ENCODE assay signal across 9 cellular contexts in the genomic region with DNA sequence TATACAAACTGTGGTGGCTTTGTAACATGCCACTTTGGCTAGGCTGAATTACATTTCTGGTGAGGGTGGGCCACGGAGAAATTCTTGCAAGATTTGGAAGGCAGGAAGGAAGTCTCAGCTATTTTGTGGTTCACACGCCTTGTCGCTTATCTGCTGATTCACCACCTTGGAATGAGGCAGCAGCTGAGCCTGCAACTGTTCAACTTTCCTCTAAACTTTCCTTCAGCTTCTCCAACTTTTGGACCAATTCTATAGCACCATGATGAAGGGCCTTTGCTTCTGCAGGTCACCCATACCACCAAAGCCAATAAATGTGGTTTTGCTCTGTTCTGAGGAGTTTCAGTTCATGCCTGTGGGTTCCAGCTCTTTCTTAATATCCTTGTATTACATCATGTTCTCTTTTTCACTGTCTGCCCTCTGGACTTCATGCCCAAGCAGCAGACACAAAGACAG.
A peak's percentile ranks its signal among the peaks of the same experiment; 100 is the strongest.
DNase-seq lines count a peak whose midpoint lies in the region; ATAC-seq, FAIRE-seq and TF ChIP-seq lines count a peak whose summit lies in the region.
"Had no signal": no experiment of that assay in that cellular context is flagged by ENCODE, and none has a peak within 500 bp of the region (broad histone marks: within the 10 kb centered on the region; RNA-seq: fewer than 3 reads in every experiment).

No MANE protein-coding gene starts in this region.

- H3K27ac ChIP-seq in CD8-positive, alpha-beta memory T cell (ENCODE audit: low read depth, low read length) = no peak overlapping the region
- no peak overlapping the region for H3K27ac ChIP-seq in WERI-Rb-1

- H3K36me3 Mint-ChIP-seq in CD8-positive, alpha-beta memory T cell = peaks cover 0 to 13% (median 0%) of the 10 kb centered on the region in 3 donors
- peaks cover 2% of the 10 kb centered on the region for H3K36me3 Mint-ChIP-seq in chondrocyte (ENCODE audit: low read depth)

- peak in 4 of 5 donors; percentile 11 to 47 (median 23) for DNase-seq in CD8-positive, alpha-beta memory T cell
- DNase-seq in MV-4-11 (lab: John Stamatoyannopoulos, UW) (peak; percentile 99), chondrocyte (ENCODE audit: low spot score) (no peak), mucosa of gallbladder (ENCODE audit: low spot score) (peak; percentile 48), HEK293T (ENCODE audit: extremely low spot score) (no peak), WERI-Rb-1 (no peak), frontal cortex (ENCODE audit: low spot score in 2 of 2) (no peak)

- FAIRE-seq in frontal cortex (lab: Jason Lieb, UNC) = no peak
- FAIRE-seq: endometrium had no signal

- POLR2A ChIA-PET in CD8-positive, alpha-beta memory T cell (lab: Charles Lee) = no interaction called here
- POLR2A ChIA-PET in HEK293T (lab: Yijun Ruan, JAX) = no interaction called here

- no peaks in the 10 kb centered on the region for H3K36me3 ChIP-seq in CD8-positive, alpha-beta memory T cell (ENCODE audit: insufficient read depth, low read length)
- H3K36me3 ChIP-seq in WERI-Rb-1 = no peaks in the 10 kb centered on the region

- H3K27me3 Mint-ChIP-seq in CD8-positive, alpha-beta memory T cell = peaks cover 0 to 1% of the 10 kb centered on the region in 2 donors
- no peaks in the 10 kb centered on the region for H3K27me3 Mint-ChIP-seq in chondrocyte (ENCODE audit: low read depth)

- no peaks in the 10 kb centered on the region for H3K9me3 ChIP-seq in CD8-positive, alpha-beta memory T cell (ENCODE audit: low read length)
- H3K9me3 ChIP-seq in WERI-Rb-1 (ENCODE audit: severe bottlenecking) = no peaks in the 10 kb centered on the region

- TF ChIP-seq CTCF in chondrocyte (IDR thresholded peaks at IDR 0.05) (no peak), WERI-Rb-1 (IDR thresholded peaks at IDR 0.05; ENCODE audit: low read depth, low read length) (no peak)

- H3K9me3 Mint-ChIP-seq in CD8-positive, alpha-beta memory T cell = no peaks in the 10 kb centered on the region
- peaks cover 10% of the 10 kb centered on the region for H3K9me3 Mint-ChIP-seq in chondrocyte (ENCODE audit: low read depth)

- H3K4me3 Mint-ChIP-seq in CD8-positive, alpha-beta memory T cell = peak overlapping the region; percentile 32 to 77 (median 68)
- H3K4me3 Mint-ChIP-seq in chondrocyte (ENCODE audit: unreplicated experiment) = no peak overlapping the region

- peak overlapping the region; percentile 19 for H3K4me3 ChIP-seq in CD8-positive, alpha-beta memory T cell (ENCODE audit: low read length)
- no peak overlapping the region for H3K4me3 ChIP-seq in WERI-Rb-1 (ENCODE audit: low read depth, low read length)

- no peaks in the 10 kb centered on the region for H3K27me3 ChIP-seq in CD8-positive, alpha-beta memory T cell (ENCODE audit: insufficient read depth, low read length, poor library complexity, severe bottlenecking)
- no peaks in the 10 kb centered on the region for H3K27me3 ChIP-seq in WERI-Rb-1 (ENCODE audit: insufficient read depth, low read depth, severe bottlenecking)

- no peak for ATAC-seq in GM21447 (IDR thresholded peaks at IDR 0.05; ENCODE audit: unreplicated experiment)

- peaks cover 13% of the 10 kb centered on the region for H3K4me1 ChIP-seq in CD8-positive, alpha-beta memory T cell (ENCODE audit: insufficient read depth, low read length)

- peak overlapping the region in 3 of 8 donors; percentile 29 to 52 (median 33) for H3K27ac Mint-ChIP-seq in CD8-positive, alpha-beta memory T cell
- peak overlapping the region; percentile 98 for H3K27ac Mint-ChIP-seq in chondrocyte (ENCODE audit: unreplicated experiment)

- peaks cover 24 to 29% (median 29%) of the 10 kb centered on the region in 3 donors for H3K4me1 Mint-ChIP-seq in CD8-positive, alpha-beta memory T cell
- H3K4me1 Mint-ChIP-seq in chondrocyte (ENCODE audit: low read depth) = peaks cover 69% of the 10 kb centered on the region

- CTCF ChIA-PET in CD8-positive, alpha-beta memory T cell (lab: Charles Lee) = no interaction called here
- CTCF ChIA-PET in HEK293T (lab: Yijun Ruan, JAX) = no interaction called here

TF ChIP-seq in HEK293T, 16 proteins besides CTCF, POLR2A, EP300 and RAD21:
- no peak for TF ChIP-seq ELF4 (IDR thresholded peaks at IDR 0.05)
- no peak for TF ChIP-seq HDGF (IDR thresholded peaks at IDR 0.05; ENCODE audit: borderline replicate concordance)
- TF ChIP-seq TARDBP (IDR thresholded peaks at IDR 0.05) = no peak
- TF ChIP-seq LEF1 (IDR thresholded peaks at IDR 0.05; ENCODE audit: borderline replicate concordance) = no peak
- no peak for TF ChIP-seq L3MBTL2 (conservative IDR thresholded peaks at IDR 0.05)
- TF ChIP-seq SUZ12 (IDR thresholded peaks at IDR 0.05) = no peak
- TF ChIP-seq NFRKB (IDR thresholded peaks at IDR 0.05) = no peak
- no peak for TF ChIP-seq ARNT (IDR thresholded peaks at IDR 0.05)
- no peak for TF ChIP-seq FOXK2 (IDR thresholded peaks at IDR 0.05)
- TF ChIP-seq BHLHE40 (IDR thresholded peaks at IDR 0.05; ENCODE audit: borderline replicate concordance) = no peak
- TF ChIP-seq ZNF384 (IDR thresholded peaks at IDR 0.05) = no peak
- no peak for TF ChIP-seq CTBP1 (IDR thresholded peaks at IDR 0.05; ENCODE audit: borderline replicate concordance)
- TF ChIP-seq FOXM1 (IDR thresholded peaks at IDR 0.05; ENCODE audit: borderline replicate concordance) = no peak
- no peak for TF ChIP-seq PKNOX1 (IDR thresholded peaks at IDR 0.05)
- no peak for TF ChIP-seq SP1 (IDR thresholded peaks at IDR 0.05)
- TF ChIP-seq FOXA1 (IDR thresholded peaks at IDR 0.05) = no peak
TF ChIP-seq in HEK293T: peak in this region for 0.

Comparison
In these comparisons a context has a peak if more than half of its experiments do, and no peak if none do; other contexts are left out.
1. DNase-seq: peak in CD8-positive, alpha-beta memory T cell (4 of 5), MV-4-11 (single experiment) and mucosa of gallbladder (single experiment); none in chondrocyte (single experiment), HEK293T (single experiment), WERI-Rb-1 (single experiment) and frontal cortex (0 of 2).